11 cellular contexts compared by ENCODE assay signal in the genomic region with DNA sequence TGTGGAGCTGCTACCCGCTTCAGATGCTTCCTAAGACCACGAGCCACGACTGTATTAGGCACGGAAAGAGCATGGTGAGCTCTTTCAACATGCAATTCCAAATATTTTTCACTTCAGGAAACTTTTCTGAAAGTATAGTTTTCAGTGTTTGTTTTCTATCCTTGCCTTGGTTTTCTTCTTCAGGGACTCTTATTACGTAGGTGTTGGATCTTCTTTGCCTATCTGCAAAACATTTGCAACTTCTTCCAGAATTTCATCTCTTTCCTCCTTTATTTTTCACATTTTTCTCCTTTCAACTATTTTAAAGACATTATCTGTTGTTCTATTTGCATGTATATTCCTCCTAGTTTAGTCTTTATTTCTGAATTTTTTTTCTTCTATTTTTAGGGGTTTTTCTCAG.
"Had no signal": no experiment of that assay in that cellular context is flagged by ENCODE, and none has a peak within 500 bp of the region (broad histone marks: within the 10 kb centered on the region; RNA-seq: fewer than 3 reads in every experiment).

No MANE protein-coding gene starts in this region.

- H3K27ac ChIP-seq: HL-60, KMS-11 had no signal

- H3K9ac ChIP-seq: KMS-11 had no signal

- ATAC-seq: HepG2, K562 had no signal

- H3K36me3 Mint-ChIP-seq: IgD-negative memory B cell had no signal

- DNase-seq: IMR-90, Karpas-422, Kasumi-1, KBM-7, KG1 had no signal

- H3K4me1 Mint-ChIP-seq: IgD-negative memory B cell had no signal

- H3K4me3 ChIP-seq: K562 had no signal

- H3K27ac Mint-ChIP-seq: IgD-negative memory B cell had no signal

- H3K4me2 ChIP-seq: KMS-11 had no signal

- FAIRE-seq: HepG2, HTR-8/SVneo, K562 had no signal
